In the genomic region with DNA sequence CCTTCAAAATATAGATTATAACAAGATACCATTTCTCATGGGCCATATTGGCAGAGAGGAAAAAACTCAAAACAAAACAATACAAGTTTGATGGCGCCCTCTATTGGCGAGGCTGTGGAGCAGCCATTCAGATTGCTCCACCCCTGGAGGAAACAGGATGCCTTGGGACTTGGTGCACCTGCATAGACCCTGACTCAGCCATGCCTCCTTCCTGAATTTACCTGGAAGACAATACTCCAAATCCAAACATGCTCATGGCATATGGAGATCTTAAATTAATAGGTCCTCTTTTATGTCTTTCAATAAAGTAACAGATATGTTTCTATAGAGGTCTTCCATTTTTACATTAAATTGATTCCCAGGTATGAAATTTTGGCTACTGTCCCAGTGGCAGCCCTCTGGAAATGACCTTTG, we compare ENCODE assay signal across 8 cellular contexts.
DNase-seq lines count a peak whose midpoint lies in the region; ATAC-seq, FAIRE-seq and TF ChIP-seq lines count a peak whose summit lies in the region.

No MANE protein-coding gene starts in this region.

- H3K4me1 Mint-ChIP-seq in activated CD4-positive, alpha-beta T cell treated with anti-CD3 and anti-CD28 coated beads for 36 hours = peaks cover 34% of the 10 kb centered on the region
- peaks cover 17% of the 10 kb centered on the region for H3K4me1 Mint-ChIP-seq in nephron

- DNase-seq in GM12891 (ENCODE audit: insufficient read length, low spot score) = peak; percentile 43
- peak; percentile 20 for DNase-seq in NCI-H226
- DNase-seq in activated CD4-positive, alpha-beta T cell treated with anti-CD3 and anti-CD28 coated beads for 36 hours = peak; percentile 85
- peak; percentile 41 for DNase-seq in colonic mucosa
- peak; percentile 52 for DNase-seq in urothelium cell line (ENCODE audit: low spot score)

- TF ChIP-seq CTCF in colonic mucosa (IDR thresholded peaks at IDR 0.05) = peak; percentile 62
- peak; percentile 49 to 79 (median 71) for TF ChIP-seq CTCF in nephron (IDR thresholded peaks at IDR 0.05; ENCODE audit: unreplicated experiment in 3 of 3)

- H3K9ac ChIP-seq in colonic mucosa (ENCODE audit: low read depth in 2 of 2, low read length in 2 of 2) = no peak overlapping the region

- POLR2A ChIA-PET in activated CD4-positive, alpha-beta T cell treated with anti-CD3 and anti-CD28 coated beads for 36 hours (lab: Charles Lee) = no interaction called here

- H3K9me3 Mint-ChIP-seq in activated CD4-positive, alpha-beta T cell treated with anti-CD3 and anti-CD28 coated beads for 36 hours (ENCODE audit: low read depth) = no peaks in the 10 kb centered on the region
- H3K9me3 Mint-ChIP-seq in nephron = no peaks in the 10 kb centered on the region

- H3K4me3 ChIP-seq in colonic mucosa = no peak overlapping the region

- CTCF ChIA-PET in activated CD4-positive, alpha-beta T cell treated with anti-CD3 and anti-CD28 coated beads for 36 hours (lab: Charles Lee) = interaction anchor here (0.6 to 2.4 kb wide), 17 partner anchors 9 to 185 kb away, joined by 3 to 11 read pairs (median 4); a partner anchor contains a TSS

- peak; percentile 74 for ATAC-seq in activated CD4-positive, alpha-beta T cell treated with anti-CD3 and anti-CD28 coated beads for 36 hours
- ATAC-seq in HG03442 (IDR thresholded peaks at IDR 0.05; ENCODE audit: unreplicated experiment) = no peak

- H3K9me3 ChIP-seq in colonic mucosa = no peaks in the 10 kb centered on the region

- H3K27ac Mint-ChIP-seq in activated CD4-positive, alpha-beta T cell treated with anti-CD3 and anti-CD28 coated beads for 36 hours = no peak overlapping the region
- H3K27ac Mint-ChIP-seq in nephron = no peak overlapping the region

- H3K4me1 ChIP-seq in colonic mucosa = no peaks in the 10 kb centered on the region

- TF ChIP-seq POLR2A in GM12891 (IDR thresholded peaks at IDR 0.05; ENCODE audit: low read depth, low read length) = no peak

- H3K4me3 Mint-ChIP-seq in activated CD4-positive, alpha-beta T cell treated with anti-CD3 and anti-CD28 coated beads for 36 hours = no peak overlapping the region
- no peak overlapping the region for H3K4me3 Mint-ChIP-seq in nephron

- no peaks in the 10 kb centered on the region for H3K27me3 Mint-ChIP-seq in activated CD4-positive, alpha-beta T cell treated with anti-CD3 and anti-CD28 coated beads for 36 hours
- H3K27me3 Mint-ChIP-seq in nephron (ENCODE audit: low read depth) = peaks cover 7% of the 10 kb centered on the region

- H3K36me3 ChIP-seq in colonic mucosa = no peaks in the 10 kb centered on the region

- intact Hi-C loops in activated CD4-positive, alpha-beta T cell treated with anti-CD3 and anti-CD28 coated beads for 36 hours (cut with DNase I, micrococcal nuclease) = loop anchor here (2.0 to 5.0 kb wide), 7 partner anchors 37 to 187 kb away; a partner anchor contains a TSS
- intact Hi-C loops in colonic mucosa (cut with DNase I) = no loop called here

- peaks cover 2% of the 10 kb centered on the region for H3K36me3 Mint-ChIP-seq in activated CD4-positive, alpha-beta T cell treated with anti-CD3 and anti-CD28 coated beads for 36 hours (ENCODE audit: low read depth)
- peaks cover 3% of the 10 kb centered on the region for H3K36me3 Mint-ChIP-seq in nephron (ENCODE audit: low read depth)

- no peaks in the 10 kb centered on the region for H3K27me3 ChIP-seq in colonic mucosa

- FAIRE-seq in A204.1 (lab: Jason Lieb, UNC) = peak; percentile 65
- peak; percentile 62 for FAIRE-seq in GM12891 (lab: Jason Lieb, UNC)
- FAIRE-seq in urothelium cell line (lab: Jason Lieb, UNC) = no peak

- H3K27ac ChIP-seq in colonic mucosa = no peak overlapping the region

TF ChIP-seq in GM12891, 5 proteins besides CTCF, POLR2A, EP300 and RAD21:
- TF ChIP-seq SPI1 (IDR thresholded peaks at IDR 0.05; ENCODE audit: low read depth, low read length) (no peak), TAF1 (IDR thresholded peaks at IDR 0.05; ENCODE audit: low read depth, low read length) (no peak), POU2F2 (IDR thresholded peaks at IDR 0.05; ENCODE audit: low read depth, low read length) (no peak), PAX5 (IDR thresholded peaks at IDR 0.05; ENCODE audit: insufficient read depth, low read length, severe bottlenecking) (no peak), POLR2AphosphoS5 (IDR thresholded peaks at IDR 0.05; ENCODE audit: low read depth, low read length) (no peak)

Comparison
In these comparisons a context has a peak if more than half of its experiments do, and no peak if none do; other contexts are left out.
1. DNase-seq: peak in every context shown above with its lines; median percentile 85 in activated CD4-positive, alpha-beta T cell treated with anti-CD3 and anti-CD28 coated beads for 36 hours; 52 in urothelium cell line; 43 in GM12891; 41 in colonic mucosa; 20 in NCI-H226.